ENCODE assay signal across 1 cellular context in the genomic region with DNA sequence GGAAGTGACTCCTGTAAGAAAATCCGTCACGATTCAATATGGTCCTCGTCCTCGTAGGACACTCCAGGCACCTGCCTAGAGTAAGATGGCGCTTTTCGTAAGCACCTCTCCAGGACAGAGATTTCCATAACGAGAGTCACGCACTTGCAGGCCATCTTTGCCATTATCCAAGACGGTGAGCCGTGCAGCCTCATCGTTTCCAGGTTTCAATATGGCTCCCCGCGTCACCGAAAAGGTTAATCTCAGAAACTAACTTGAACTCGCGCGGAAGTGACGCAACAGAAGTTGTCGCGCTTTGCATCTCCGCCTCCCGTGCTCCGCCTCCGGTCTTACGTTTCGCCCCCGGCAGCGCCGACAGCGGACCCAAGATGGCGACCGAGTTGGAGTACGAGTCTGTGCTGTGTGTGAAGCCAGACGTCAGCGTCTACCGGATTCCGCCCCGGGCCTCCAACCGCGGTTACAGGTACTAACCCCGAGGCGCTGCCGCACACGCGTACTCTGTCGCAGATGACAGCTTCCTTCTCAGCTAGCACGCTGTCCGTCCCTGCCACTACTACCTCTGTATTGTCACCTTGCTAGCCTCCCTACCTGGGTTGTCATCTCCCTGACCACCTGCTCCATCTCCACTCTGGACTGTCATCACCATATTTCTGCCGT.
TF ChIP-seq lines count a peak whose summit lies in the region.

A gene (plus strand): TSS at position 354 of the 657 bp plus-strand sequence. CDS start 15 bp downstream, at position 369.

TF ChIP-seq in HEK293, 187 proteins besides CTCF, POLR2A, EP300 and RAD21 (continued from another document and continues in another):
- TF ChIP-seq ZNF350 (tag by site-specific recombination; IDR thresholded peaks at IDR 0.05) (no peak), ZNF423 (tag by site-specific recombination; IDR thresholded peaks at IDR 0.05) (no peak), GLIS2 (tag by site-specific recombination; IDR thresholded peaks at IDR 0.05) (peak; percentile 72), ZNF560 (tag by site-specific recombination; IDR thresholded peaks at IDR 0.05; ENCODE audit: borderline replicate concordance) (no peak), ZNF529 (tag by site-specific recombination; IDR thresholded peaks at IDR 0.05; ENCODE audit: insufficient replicate concordance) (no peak), ZNF121 (tag by site-specific recombination; IDR thresholded peaks at IDR 0.05) (no peak), ZNF473 (tag by site-specific recombination; IDR thresholded peaks at IDR 0.05) (no peak), REPIN1 (tag by site-specific recombination; IDR thresholded peaks at IDR 0.05; ENCODE audit: low read depth) (no peak), GFI1B (tag by site-specific recombination; IDR thresholded peaks at IDR 0.05) (peak; percentile 32; the same call in 1 of the 2 replicates), ZNF146 (tag by site-specific recombination; IDR thresholded peaks at IDR 0.05) (no peak), FEZF1 (tag by site-specific recombination; IDR thresholded peaks at IDR 0.05) (no peak), ZNF621 (tag by site-specific recombination; IDR thresholded peaks at IDR 0.05) (no peak), ZNF510 (tag by site-specific recombination; IDR thresholded peaks at IDR 0.05; ENCODE audit: insufficient replicate concordance) (no peak), TCF7L2 (IDR thresholded peaks at IDR 0.05; ENCODE audit: borderline replicate concordance, low read depth, low read length) (no peak), KLF16 (tag by site-specific recombination; IDR thresholded peaks at IDR 0.05) (0 out of 2 replicates have a peak, but pooled peaks have one; percentile 17), ZNF37A (tag by site-specific recombination; IDR thresholded peaks at IDR 0.05) (no peak), ZNF133 (tag by site-specific recombination; IDR thresholded peaks at IDR 0.05) (no peak), YY1 (tag by site-specific recombination; IDR thresholded peaks at IDR 0.05) (peak; percentile 97), ZSCAN23 (tag by site-specific recombination; IDR thresholded peaks at IDR 0.05) (no peak), SALL2 (tag by site-specific recombination; IDR thresholded peaks at IDR 0.05; ENCODE audit: borderline replicate concordance) (no peak), HOXD13 (CRISPR knock-in tag; IDR thresholded peaks at IDR 0.05; ENCODE audit: borderline replicate concordance) (no peak), ZNF175 (tag by site-specific recombination; IDR thresholded peaks at IDR 0.05) (no peak), ZNF16 (tag by site-specific recombination; IDR thresholded peaks at IDR 0.05; ENCODE audit: low read depth) (0 out of 2 replicates have a peak, but pooled peaks have one; percentile 17), ZEB2 (tag by site-specific recombination; IDR thresholded peaks at IDR 0.05) (peak; percentile 99), ZNF311 (tag by site-specific recombination; IDR thresholded peaks at IDR 0.05; ENCODE audit: borderline replicate concordance) (no peak), ZNF404 (tag by site-specific recombination; IDR thresholded peaks at IDR 0.05) (no peak), ZNF768 (tag by site-specific recombination; IDR thresholded peaks at IDR 0.05) (no peak), ZNF585B (tag by site-specific recombination; IDR thresholded peaks at IDR 0.05) (no peak), ZFP3 (tag by site-specific recombination; IDR thresholded peaks at IDR 0.05; ENCODE audit: low read depth) (no peak), MZF1 (tag by site-specific recombination; IDR thresholded peaks at IDR 0.05; ENCODE audit: borderline replicate concordance) (no peak), ZNF654 (tag by site-specific recombination; IDR thresholded peaks at IDR 0.05; ENCODE audit: low read depth) (no peak), ZNF610 (tag by site-specific recombination; IDR thresholded peaks at IDR 0.05; ENCODE audit: borderline replicate concordance) (no peak; the same call in 1 of the 2 replicates), ZNF266 (tag by site-specific recombination; IDR thresholded peaks at IDR 0.05; ENCODE audit: low read depth) (no peak), ZNF2 (tag by site-specific recombination; IDR thresholded peaks at IDR 0.05) (peak; percentile 13; the same call in 1 of the 2 replicates), ZNF596 (tag by site-specific recombination; IDR thresholded peaks at IDR 0.05) (no peak; the same call in 1 of the 2 replicates), KLF9 (tag by site-specific recombination; IDR thresholded peaks at IDR 0.05; ENCODE audit: low read depth) (no peak), ZBTB21 (tag by site-specific recombination; IDR thresholded peaks at IDR 0.05) (peak; percentile 96), ZNF549 (tag by site-specific recombination; IDR thresholded peaks at IDR 0.05) (no peak), ZNF664 (tag by site-specific recombination; IDR thresholded peaks at IDR 0.05) (no peak), ZNF791 (tag by site-specific recombination; IDR thresholded peaks at IDR 0.05) (no peak), KLF10 (tag by site-specific recombination; IDR thresholded peaks at IDR 0.05) (peak; percentile 57; the same call in 1 of the 2 replicates), ZNF274 (IDR thresholded peaks at IDR 0.05; ENCODE audit: low read length) (no peak), ZNF274 (tag by site-specific recombination; IDR thresholded peaks at IDR 0.05; ENCODE audit: borderline replicate concordance) (no peak), ZIC2 (tag by site-specific recombination; IDR thresholded peaks at IDR 0.05) (0 out of 2 replicates have a peak, but pooled peaks have one; percentile 9)
- TF ChIP-seq, protein P1, sequence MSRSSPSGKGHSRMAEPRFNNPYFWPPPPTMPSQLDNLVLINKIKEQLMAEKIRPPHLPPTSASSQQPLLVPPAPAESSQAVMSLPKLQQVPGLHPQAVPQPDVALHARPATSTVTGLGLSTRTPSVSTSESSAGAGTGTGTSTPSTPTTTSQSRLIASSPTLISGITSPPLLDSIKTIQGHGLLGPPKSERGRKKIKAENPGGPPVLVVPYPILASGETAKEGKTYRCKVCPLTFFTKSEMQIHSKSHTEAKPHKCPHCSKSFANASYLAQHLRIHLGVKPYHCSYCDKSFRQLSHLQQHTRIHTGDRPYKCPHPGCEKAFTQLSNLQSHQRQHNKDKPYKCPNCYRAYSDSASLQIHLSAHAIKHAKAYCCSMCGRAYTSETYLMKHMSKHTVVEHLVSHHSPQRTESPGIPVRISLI (tag by site-specific recombination; IDR thresholded peaks at IDR 0.05), result no peak
- TF ChIP-seq, protein P2, sequence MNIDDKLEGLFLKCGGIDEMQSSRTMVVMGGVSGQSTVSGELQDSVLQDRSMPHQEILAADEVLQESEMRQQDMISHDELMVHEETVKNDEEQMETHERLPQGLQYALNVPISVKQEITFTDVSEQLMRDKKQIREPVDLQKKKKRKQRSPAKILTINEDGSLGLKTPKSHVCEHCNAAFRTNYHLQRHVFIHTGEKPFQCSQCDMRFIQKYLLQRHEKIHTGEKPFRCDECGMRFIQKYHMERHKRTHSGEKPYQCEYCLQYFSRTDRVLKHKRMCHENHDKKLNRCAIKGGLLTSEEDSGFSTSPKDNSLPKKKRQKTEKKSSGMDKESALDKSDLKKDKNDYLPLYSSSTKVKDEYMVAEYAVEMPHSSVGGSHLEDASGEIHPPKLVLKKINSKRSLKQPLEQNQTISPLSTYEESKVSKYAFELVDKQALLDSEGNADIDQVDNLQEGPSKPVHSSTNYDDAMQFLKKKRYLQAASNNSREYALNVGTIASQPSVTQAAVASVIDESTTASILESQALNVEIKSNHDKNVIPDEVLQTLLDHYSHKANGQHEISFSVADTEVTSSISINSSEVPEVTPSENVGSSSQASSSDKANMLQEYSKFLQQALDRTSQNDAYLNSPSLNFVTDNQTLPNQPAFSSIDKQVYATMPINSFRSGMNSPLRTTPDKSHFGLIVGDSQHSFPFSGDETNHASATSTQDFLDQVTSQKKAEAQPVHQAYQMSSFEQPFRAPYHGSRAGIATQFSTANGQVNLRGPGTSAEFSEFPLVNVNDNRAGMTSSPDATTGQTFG (tag by site-specific recombination; IDR thresholded peaks at IDR 0.05; ENCODE audit: borderline replicate concordance), result no peak
- TF ChIP-seq, protein P3, sequence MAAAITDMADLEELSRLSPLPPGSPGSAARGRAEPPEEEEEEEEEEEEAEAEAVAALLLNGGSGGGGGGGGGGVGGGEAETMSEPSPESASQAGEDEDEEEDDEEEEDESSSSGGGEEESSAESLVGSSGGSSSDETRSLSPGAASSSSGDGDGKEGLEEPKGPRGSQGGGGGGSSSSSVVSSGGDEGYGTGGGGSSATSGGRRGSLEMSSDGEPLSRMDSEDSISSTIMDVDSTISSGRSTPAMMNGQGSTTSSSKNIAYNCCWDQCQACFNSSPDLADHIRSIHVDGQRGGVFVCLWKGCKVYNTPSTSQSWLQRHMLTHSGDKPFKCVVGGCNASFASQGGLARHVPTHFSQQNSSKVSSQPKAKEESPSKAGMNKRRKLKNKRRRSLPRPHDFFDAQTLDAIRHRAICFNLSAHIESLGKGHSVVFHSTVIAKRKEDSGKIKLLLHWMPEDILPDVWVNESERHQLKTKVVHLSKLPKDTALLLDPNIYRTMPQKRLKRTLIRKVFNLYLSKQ (tag by site-specific recombination; IDR thresholded peaks at IDR 0.05; ENCODE audit: borderline replicate concordance), result no peak
- TF ChIP-seq, protein P4, sequence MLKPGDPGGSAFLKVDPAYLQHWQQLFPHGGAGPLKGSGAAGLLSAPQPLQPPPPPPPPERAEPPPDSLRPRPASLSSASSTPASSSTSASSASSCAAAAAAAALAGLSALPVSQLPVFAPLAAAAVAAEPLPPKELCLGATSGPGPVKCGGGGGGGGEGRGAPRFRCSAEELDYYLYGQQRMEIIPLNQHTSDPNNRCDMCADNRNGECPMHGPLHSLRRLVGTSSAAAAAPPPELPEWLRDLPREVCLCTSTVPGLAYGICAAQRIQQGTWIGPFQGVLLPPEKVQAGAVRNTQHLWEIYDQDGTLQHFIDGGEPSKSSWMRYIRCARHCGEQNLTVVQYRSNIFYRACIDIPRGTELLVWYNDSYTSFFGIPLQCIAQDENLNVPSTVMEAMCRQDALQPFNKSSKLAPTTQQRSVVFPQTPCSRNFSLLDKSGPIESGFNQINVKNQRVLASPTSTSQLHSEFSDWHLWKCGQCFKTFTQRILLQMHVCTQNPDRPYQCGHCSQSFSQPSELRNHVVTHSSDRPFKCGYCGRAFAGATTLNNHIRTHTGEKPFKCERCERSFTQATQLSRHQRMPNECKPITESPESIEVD (tag by site-specific recombination; IDR thresholded peaks at IDR 0.05), result no peak
- TF ChIP-seq, protein P5, sequence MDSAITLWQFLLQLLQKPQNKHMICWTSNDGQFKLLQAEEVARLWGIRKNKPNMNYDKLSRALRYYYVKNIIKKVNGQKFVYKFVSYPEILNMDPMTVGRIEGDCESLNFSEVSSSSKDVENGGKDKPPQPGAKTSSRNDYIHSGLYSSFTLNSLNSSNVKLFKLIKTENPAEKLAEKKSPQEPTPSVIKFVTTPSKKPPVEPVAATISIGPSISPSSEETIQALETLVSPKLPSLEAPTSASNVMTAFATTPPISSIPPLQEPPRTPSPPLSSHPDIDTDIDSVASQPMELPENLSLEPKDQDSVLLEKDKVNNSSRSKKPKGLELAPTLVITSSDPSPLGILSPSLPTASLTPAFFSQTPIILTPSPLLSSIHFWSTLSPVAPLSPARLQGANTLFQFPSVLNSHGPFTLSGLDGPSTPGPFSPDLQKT (IDR thresholded peaks at IDR 0.05; ENCODE audit: borderline replicate concordance, low read depth, low read length), result no peak
- TF ChIP-seq, protein P6, sequence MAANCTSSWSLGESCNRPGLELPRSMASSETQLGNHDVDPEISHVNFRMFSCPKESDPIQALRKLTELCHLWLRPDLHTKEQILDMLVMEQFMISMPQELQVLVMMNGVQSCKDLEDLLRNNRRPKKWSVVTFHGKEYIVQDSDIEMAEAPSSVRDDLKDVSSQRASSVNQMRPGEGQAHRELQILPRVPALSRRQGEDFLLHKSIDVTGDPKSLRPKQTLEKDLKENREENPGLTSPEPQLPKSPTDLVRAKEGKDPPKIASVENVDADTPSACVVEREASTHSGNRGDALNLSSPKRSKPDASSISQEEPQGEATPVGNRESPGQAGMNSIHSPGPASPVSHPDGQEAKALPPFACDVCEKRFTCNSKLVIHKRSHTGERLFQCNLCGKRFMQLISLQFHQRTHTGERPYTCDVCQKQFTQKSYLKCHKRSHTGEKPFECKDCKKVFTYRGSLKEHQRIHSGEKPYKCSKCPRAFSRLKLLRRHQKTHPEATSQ (tag by site-specific recombination; IDR thresholded peaks at IDR 0.05), result no peak
- TF ChIP-seq, protein P7, sequence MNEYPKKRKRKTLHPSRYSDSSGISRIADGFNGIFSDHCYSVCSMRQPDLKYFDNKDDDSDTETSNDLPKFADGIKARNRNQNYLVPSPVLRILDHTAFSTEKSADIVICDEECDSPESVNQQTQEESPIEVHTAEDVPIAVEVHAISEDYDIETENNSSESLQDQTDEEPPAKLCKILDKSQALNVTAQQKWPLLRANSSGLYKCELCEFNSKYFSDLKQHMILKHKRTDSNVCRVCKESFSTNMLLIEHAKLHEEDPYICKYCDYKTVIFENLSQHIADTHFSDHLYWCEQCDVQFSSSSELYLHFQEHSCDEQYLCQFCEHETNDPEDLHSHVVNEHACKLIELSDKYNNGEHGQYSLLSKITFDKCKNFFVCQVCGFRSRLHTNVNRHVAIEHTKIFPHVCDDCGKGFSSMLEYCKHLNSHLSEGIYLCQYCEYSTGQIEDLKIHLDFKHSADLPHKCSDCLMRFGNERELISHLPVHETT (tag by site-specific recombination; IDR thresholded peaks at IDR 0.05), result no peak
- TF ChIP-seq, protein P8, sequence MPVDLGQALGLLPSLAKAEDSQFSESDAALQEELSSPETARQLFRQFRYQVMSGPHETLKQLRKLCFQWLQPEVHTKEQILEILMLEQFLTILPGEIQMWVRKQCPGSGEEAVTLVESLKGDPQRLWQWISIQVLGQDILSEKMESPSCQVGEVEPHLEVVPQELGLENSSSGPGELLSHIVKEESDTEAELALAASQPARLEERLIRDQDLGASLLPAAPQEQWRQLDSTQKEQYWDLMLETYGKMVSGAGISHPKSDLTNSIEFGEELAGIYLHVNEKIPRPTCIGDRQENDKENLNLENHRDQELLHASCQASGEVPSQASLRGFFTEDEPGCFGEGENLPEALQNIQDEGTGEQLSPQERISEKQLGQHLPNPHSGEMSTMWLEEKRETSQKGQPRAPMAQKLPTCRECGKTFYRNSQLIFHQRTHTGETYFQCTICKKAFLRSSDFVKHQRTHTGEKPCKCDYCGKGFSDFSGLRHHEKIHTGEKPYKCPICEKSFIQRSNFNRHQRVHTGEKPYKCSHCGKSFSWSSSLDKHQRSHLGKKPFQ (tag by site-specific recombination; IDR thresholded peaks at IDR 0.05), result no peak
